30 cellular contexts compared by ENCODE assay signal in the genomic region with DNA sequence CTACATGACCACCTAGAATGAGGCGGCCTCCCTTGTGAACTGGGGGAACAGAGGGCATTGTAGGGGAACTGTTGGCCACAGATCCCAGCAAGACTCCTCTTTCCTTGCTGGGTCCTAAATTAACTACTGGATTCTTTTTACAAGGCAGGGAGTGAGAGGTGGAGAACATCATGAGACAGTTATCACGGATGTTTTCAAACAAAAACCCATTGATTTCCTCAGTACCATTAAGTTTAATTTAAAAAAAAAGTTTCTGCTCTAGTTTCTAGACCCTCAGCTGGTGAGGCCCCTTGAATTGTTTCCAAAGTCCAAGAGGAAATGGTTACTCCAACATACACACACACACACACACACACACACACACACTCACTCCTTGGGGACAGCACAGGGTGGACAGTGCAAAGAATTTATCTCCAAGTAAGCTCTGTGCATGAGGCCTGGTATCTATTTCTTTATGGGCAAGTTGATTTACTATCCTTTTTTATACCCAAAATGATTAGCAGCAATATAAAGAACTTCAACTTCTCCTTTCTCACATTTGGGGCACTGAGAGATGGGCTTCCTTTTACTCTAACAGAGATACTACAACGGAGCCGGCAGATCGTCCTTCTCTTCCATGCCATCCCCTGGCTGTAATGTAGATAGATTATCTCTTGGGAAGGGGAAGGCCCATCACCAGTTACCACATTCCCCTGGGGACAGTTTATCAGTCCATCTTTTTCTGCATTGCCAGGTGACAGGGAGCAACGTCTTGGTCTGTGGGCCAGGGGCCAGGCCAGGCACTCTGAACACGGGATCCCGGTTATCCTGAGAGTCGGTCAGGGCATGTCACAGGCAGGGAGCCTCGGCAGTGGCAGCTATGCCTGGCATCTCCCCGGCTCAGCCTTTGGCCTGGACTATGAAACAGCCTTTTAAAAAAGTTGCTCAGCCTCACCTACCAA. TPM values are rescaled to one million over a fixed set of nuclear protein-coding genes. Genes with fewer than 3 reads are reported as not detected.
DNase-seq lines count a peak whose midpoint lies in the region; ATAC-seq and TF ChIP-seq lines count a peak whose summit lies in the region.
"Had no signal": no experiment of that assay in that cellular context is flagged by ENCODE, and none has a peak within 500 bp of the region (broad histone marks: within the 10 kb centered on the region; RNA-seq: fewer than 3 reads in every experiment).

No MANE protein-coding gene starts in this region.

- no peak for TF ChIP-seq CTCF in SK-N-SH (IDR thresholded peaks at IDR 0.05)
- no peak for TF ChIP-seq CTCF in dorsolateral prefrontal cortex (IDR thresholded peaks at IDR 0.05 in 54 of 56, conservative IDR thresholded peaks at IDR 0.05 in 2 of 56; ENCODE audit: low read depth in 1 of 56, partially characterized antibody in 56 of 56)
- no peak for TF ChIP-seq CTCF in osteoblast (IDR thresholded peaks at IDR 0.05; ENCODE audit: extremely low read depth, low read depth, low read length)

- H3K9me2 ChIP-seq in SK-N-SH, result no peaks in the 10 kb centered on the region

- POLR2A ChIA-PET in SK-N-SH (lab: Yijun Ruan, JAX), result no interaction called here

- H4K20me1 ChIP-seq in SK-N-SH (ENCODE audit: insufficient read depth) (no peaks in the 10 kb centered on the region), osteoblast (ENCODE audit: insufficient read depth, low read length) (no peaks in the 10 kb centered on the region)

- no peak overlapping the region for H3K4me3 Mint-ChIP-seq in activated T-helper 17 cell treated with anti-CD3 and anti-CD28 coated beads, Interleukin-2, amount 50 U/mL, for 72 hours
- H3K4me3 Mint-ChIP-seq in activated T-helper 1 cell treated with anti-CD3 and anti-CD28 coated beads, Interleukin-12 subunit alpha, Interleukin-12 subunit beta, Interleukin-2, Interleukin-4 antibody, amounts not matched to agents 30 ng/mL and 10 ng/mL and 1 ng/mL, durations not matched to agents 14 hours and 24 hours and 36 hours, result no peak overlapping the region
- H3K4me3 Mint-ChIP-seq: activated CD4-positive, alpha-beta T cell treated with anti-CD3 and anti-CD28 coated beads, Interleukin-2, amount 10 ng/mL, durations not matched to agents 24 days and 14 days; activated naive CD4-positive, alpha-beta T cell treated with anti-CD3 and anti-CD28 coated beads for 36 hours; activated T-cell treated with anti-CD3 and anti-CD28 coated beads, Interleukin-2, amount 50 U/mL, for 4 hours; effector memory CD8-positive, alpha-beta T cell; stimulated activated naive CD8-positive, alpha-beta T cell treated with anti-CD3 and anti-CD28 coated beads, Interleukin-15, amount 100 ng/mL, for 72 hours had no signal

- H3K79me2 ChIP-seq in SK-N-SH (ENCODE audit: insufficient read depth) (no peaks in the 10 kb centered on the region), osteoblast (ENCODE audit: insufficient read depth, low read length) (peaks cover 12% of the 10 kb centered on the region)

- ATAC-seq in SK-N-SH treated with all-trans-retinoic acid at 6 μM for 48 hours, result no peak
- no peak for ATAC-seq in activated T-helper 17 cell treated with anti-CD3 and anti-CD28 coated beads, Interleukin-2, amount 50 U/mL, for 72 hours (replicated peaks)
- ATAC-seq in esophagus mucosa, result no peak
- ATAC-seq: activated T-cell treated with anti-CD3 and anti-CD28 coated beads, Interleukin-2, amount 50 U/mL, for 4 hours; effector memory CD8-positive, alpha-beta T cell; foreskin keratinocyte; stimulated activated naive CD8-positive, alpha-beta T cell treated with anti-CD3 and anti-CD28 coated beads, Interleukin-15, amount 100 ng/mL, for 72 hours had no signal

- peaks cover 7% of the 10 kb centered on the region for H3K27me3 Mint-ChIP-seq in activated T-helper 17 cell treated with anti-CD3 and anti-CD28 coated beads, Interleukin-2, amount 50 U/mL, for 72 hours
- H3K27me3 Mint-ChIP-seq in activated T-helper 1 cell treated with anti-CD3 and anti-CD28 coated beads, Interleukin-12 subunit alpha, Interleukin-12 subunit beta, Interleukin-2, Interleukin-4 antibody, amounts not matched to agents 30 ng/mL and 10 ng/mL and 1 ng/mL, durations not matched to agents 14 hours and 24 hours and 36 hours (ENCODE audit: insufficient read depth), result peaks cover 4% of the 10 kb centered on the region

- H3K36me3 ChIP-seq in SK-N-SH (replicated peaks in 1 of 2; ENCODE audit: control insufficient read depth in 1 of 2, insufficient read depth in 2 of 2, low read length in 1 of 2), result no peaks in the 10 kb centered on the region
- no peaks in the 10 kb centered on the region for H3K36me3 ChIP-seq in osteoblast (ENCODE audit: insufficient read depth, low read length)
- H3K36me3 ChIP-seq: esophagus muscularis mucosa, prostate gland, tibial artery had no signal

- no peak for TF ChIP-seq EP300 in SK-N-SH (IDR thresholded peaks at IDR 0.05; ENCODE audit: borderline replicate concordance in 1 of 2, low read depth in 1 of 2, low read length in 1 of 2)

- H3K9me3 Mint-ChIP-seq in activated T-helper 17 cell treated with anti-CD3 and anti-CD28 coated beads, Interleukin-2, amount 50 U/mL, for 72 hours, result no peaks in the 10 kb centered on the region
- H3K9me3 Mint-ChIP-seq in activated T-helper 1 cell treated with anti-CD3 and anti-CD28 coated beads, Interleukin-12 subunit alpha, Interleukin-12 subunit beta, Interleukin-2, Interleukin-4 antibody, amounts not matched to agents 30 ng/mL and 10 ng/mL and 1 ng/mL, durations not matched to agents 14 hours and 24 hours and 36 hours, result no peaks in the 10 kb centered on the region
- H3K9me3 Mint-ChIP-seq: activated CD4-positive, alpha-beta T cell treated with anti-CD3 and anti-CD28 coated beads, Interleukin-2, amount 10 ng/mL, durations not matched to agents 24 days and 14 days; activated naive CD4-positive, alpha-beta T cell treated with anti-CD3 and anti-CD28 coated beads for 36 hours; activated T-cell treated with anti-CD3 and anti-CD28 coated beads, Interleukin-2, amount 50 U/mL, for 4 hours; CD4-positive, alpha-beta memory T cell; effector memory CD8-positive, alpha-beta T cell; stimulated activated naive CD8-positive, alpha-beta T cell treated with anti-CD3 and anti-CD28 coated beads, Interleukin-15, amount 100 ng/mL, for 72 hours had no signal

- no peaks in the 10 kb centered on the region for H3F3A ChIP-seq in SK-N-SH (replicated peaks; ENCODE audit: insufficient read depth)

- H3K4me3 ChIP-seq in SK-N-SH (ENCODE audit: low read depth in 2 of 2, low read length in 1 of 2) (no peak overlapping the region), dorsolateral prefrontal cortex (no peak overlapping the region), osteoblast (ENCODE audit: insufficient read depth, low read length) (no peak overlapping the region)
- H3K4me3 ChIP-seq: coronary artery, esophagus muscularis mucosa, prostate gland, tibial artery had no signal

- H3K4me1 Mint-ChIP-seq in activated T-helper 17 cell treated with anti-CD3 and anti-CD28 coated beads, Interleukin-2, amount 50 U/mL, for 72 hours, result no peaks in the 10 kb centered on the region
- no peaks in the 10 kb centered on the region for H3K4me1 Mint-ChIP-seq in activated T-helper 1 cell treated with anti-CD3 and anti-CD28 coated beads, Interleukin-12 subunit alpha, Interleukin-12 subunit beta, Interleukin-2, Interleukin-4 antibody, amounts not matched to agents 30 ng/mL and 10 ng/mL and 1 ng/mL, durations not matched to agents 14 hours and 24 hours and 36 hours (ENCODE audit: low read depth)
- H3K4me1 Mint-ChIP-seq: activated CD4-positive, alpha-beta T cell treated with anti-CD3 and anti-CD28 coated beads, Interleukin-2, amount 10 ng/mL, durations not matched to agents 24 days and 14 days; CD4-positive, alpha-beta memory T cell; stimulated activated naive CD8-positive, alpha-beta T cell treated with anti-CD3 and anti-CD28 coated beads, Interleukin-15, amount 100 ng/mL, for 72 hours had no signal

- H3K36me3 Mint-ChIP-seq in activated T-helper 17 cell treated with anti-CD3 and anti-CD28 coated beads, Interleukin-2, amount 50 U/mL, for 72 hours (ENCODE audit: low read depth), result no peaks in the 10 kb centered on the region
- no peaks in the 10 kb centered on the region for H3K36me3 Mint-ChIP-seq in activated T-helper 1 cell treated with anti-CD3 and anti-CD28 coated beads, Interleukin-12 subunit alpha, Interleukin-12 subunit beta, Interleukin-2, Interleukin-4 antibody, amounts not matched to agents 30 ng/mL and 10 ng/mL and 1 ng/mL, durations not matched to agents 14 hours and 24 hours and 36 hours (ENCODE audit: low read depth)
- H3K36me3 Mint-ChIP-seq: CD4-positive, alpha-beta memory T cell had no signal

- H3K27me3 ChIP-seq in SK-N-SH (ENCODE audit: insufficient read depth) (no peaks in the 10 kb centered on the region), dorsolateral prefrontal cortex (no peaks in the 10 kb centered on the region), osteoblast (ENCODE audit: insufficient read depth, low read length) (no peaks in the 10 kb centered on the region)
- H3K27me3 ChIP-seq: foreskin keratinocyte, tibial artery had no signal

- H3K4me1 ChIP-seq in SK-N-SH (ENCODE audit: control insufficient read depth in 1 of 2, insufficient read depth in 2 of 2, low read depth in 1 of 2, low read length in 1 of 2) (peaks cover 0 to 52% of the 10 kb centered on the region in 2 experiments; a peak in 2 of 4 replicates), osteoblast (ENCODE audit: insufficient read depth, low read length) (peaks cover 21% of the 10 kb centered on the region)
- H3K4me1 ChIP-seq: foreskin keratinocyte, prostate gland had no signal

- H3K4me2 ChIP-seq in SK-N-SH, result no peak overlapping the region
- H3K4me2 ChIP-seq in osteoblast (ENCODE audit: insufficient read depth, low read length), result no peak overlapping the region

- H3K27ac ChIP-seq in SK-N-SH (ENCODE audit: low read depth in 2 of 2, low read length in 1 of 2), result no peak overlapping the region
- peak overlapping the region in 50 of 59 donors; percentile 15 to 92 (median 80) for H3K27ac ChIP-seq in dorsolateral prefrontal cortex
- H3K27ac ChIP-seq in osteoblast (ENCODE audit: low read depth, low read length), result no peak overlapping the region
- H3K27ac ChIP-seq: coronary artery, esophagus muscularis mucosa, foreskin keratinocyte, prostate gland, tibial artery, VCaP had no signal

- 86% methylated on average over 8 of the region's 11 CpGs for WGBS in SK-N-SH (ENCODE audit: low lambda C conversion rate)

- CTCF ChIA-PET in SK-N-SH (lab: Yijun Ruan, JAX), result interaction anchor here (1.1 to 3.0 kb wide), 8 partner anchors 9 to 83 kb away, joined by 4 to 16 read pairs (median 6); no protein-coding TSS in a partner anchor

- H3K9me3 ChIP-seq in SK-N-SH (no peaks in the 10 kb centered on the region), osteoblast (ENCODE audit: low read depth, low read length) (no peaks in the 10 kb centered on the region)
- H3K9me3 ChIP-seq: esophagus muscularis mucosa, prostate gland, tibial artery had no signal

- no peak for TF ChIP-seq RAD21 in SK-N-SH (IDR thresholded peaks at IDR 0.05; ENCODE audit: low read length)

- H2AFZ ChIP-seq in SK-N-SH (ENCODE audit: low read depth), result no peak overlapping the region
- no peak overlapping the region for H2AFZ ChIP-seq in osteoblast (ENCODE audit: low read length)

- DNase-seq in SK-N-SH (no peak), NCI-H526 (lab: John Stamatoyannopoulos, UW) (peak; percentile 38 to 69), dorsolateral prefrontal cortex (peak in 1 of 10 donors; percentile 51), osteoblast (ENCODE audit: insufficient read length, low spot score, missing footprints) (peak; percentile 31)
- no peak for DNase-seq in activated T-helper 1 cell treated with anti-CD3 and anti-CD28 coated beads, Interleukin-12 subunit alpha, Interleukin-12 subunit beta, Interleukin-2, Interleukin-4 antibody, amounts not matched to agents 30 ng/mL and 10 ng/mL and 1 ng/mL, durations not matched to agents 14 hours and 24 hours and 36 hours (ENCODE audit: low spot score)
- DNase-seq: 8988T; activated CD4-positive, alpha-beta T cell treated with anti-CD3 and anti-CD28 coated beads, Interleukin-2, amount 10 ng/mL, durations not matched to agents 24 days and 14 days; activated naive CD4-positive, alpha-beta T cell treated with anti-CD3 and anti-CD28 coated beads for 36 hours; activated T-cell treated with anti-CD3 and anti-CD28 coated beads, Interleukin-2, amount 50 U/mL, for 4 hours; amygdala; CD4-positive, alpha-beta memory T cell; effector memory CD8-positive, alpha-beta T cell; foreskin keratinocyte; GOT3; kidney glomerular epithelial cell; mammary epithelial cell; NCI-H1092; NCI-H187; NCI-H2171; NCI-H524 treated with DMSO at 0.1 percent for 48 hours; stimulated activated CD4-positive, alpha-beta T cell treated with anti-CD3 and anti-CD28 coated beads, Interleukin-15, amount 100 ng/mL, for 24 hours; stimulated activated naive CD8-positive, alpha-beta T cell treated with anti-CD3 and anti-CD28 coated beads, Interleukin-15, amount 100 ng/mL, for 72 hours; tibial artery had no signal

- H3K9ac ChIP-seq in SK-N-SH, result no peak overlapping the region

- H3K27ac Mint-ChIP-seq in activated T-helper 17 cell treated with anti-CD3 and anti-CD28 coated beads, Interleukin-2, amount 50 U/mL, for 72 hours, result no peak overlapping the region
- H3K27ac Mint-ChIP-seq in activated T-helper 1 cell treated with anti-CD3 and anti-CD28 coated beads, Interleukin-12 subunit alpha, Interleukin-12 subunit beta, Interleukin-2, Interleukin-4 antibody, amounts not matched to agents 30 ng/mL and 10 ng/mL and 1 ng/mL, durations not matched to agents 14 hours and 24 hours and 36 hours, result no peak overlapping the region
- H3K27ac Mint-ChIP-seq: activated CD4-positive, alpha-beta T cell treated with anti-CD3 and anti-CD28 coated beads, Interleukin-2, amount 10 ng/mL, durations not matched to agents 24 days and 14 days; activated naive CD4-positive, alpha-beta T cell treated with anti-CD3 and anti-CD28 coated beads for 36 hours; CD4-positive, alpha-beta memory T cell; effector memory CD8-positive, alpha-beta T cell; stimulated activated naive CD8-positive, alpha-beta T cell treated with anti-CD3 and anti-CD28 coated beads, Interleukin-15, amount 100 ng/mL, for 72 hours had no signal

- intact Hi-C loops in dorsolateral prefrontal cortex (cut with DNase I), result loop anchor here in 1 of 2 donors (2.0 kb wide), 1 partner anchor 19 kb away; no protein-coding TSS in a partner anchor
- intact Hi-C loops in activated T-helper 1 cell treated with anti-CD3 and anti-CD28 coated beads, Interleukin-12 subunit alpha, Interleukin-12 subunit beta, Interleukin-2, Interleukin-4 antibody, amounts not matched to agents 30 ng/mL and 10 ng/mL and 1 ng/mL, durations not matched to agents 14 hours and 24 hours and 36 hours (cut with micrococcal nuclease), result no loop called here

RNA-seq across cellular contexts. Expression of gene CORO2B, which starts 54.7 kb away (rescaled TPM):
- 2.3 and 3.6 TPM in 2 replicates for polyA plus RNA-seq in SK-N-SH (2012; rRNA removed)
- polyA plus RNA-seq in SK-N-SH (2012; cell fraction: cytosol; rRNA removed), result 1.6 and 2.5 TPM in 2 replicates
- polyA plus RNA-seq in SK-N-SH (2012; cell fraction: nucleus; rRNA removed), result 2.8 and 3.1 TPM in 2 replicates
- total RNA-seq in dorsolateral prefrontal cortex (100 to 1,000 TPM in 88 of 120 experiments, 10 to 100 TPM in 32; 75.5 to 144 (median 107) TPM), osteoblast (10.5 and 14.1 TPM in 2 replicates), esophagus mucosa (0.12 TPM)
- under 1 TPM in 1 of 2 donors, not detected in 1; 0.26 TPM for total RNA-seq in activated T-helper 17 cell treated with anti-CD3 and anti-CD28 coated beads, Interleukin-2, amount 50 U/mL, for 72 hours
- 0.10 TPM in 1 of 2 replicates, not detected in the other for total RNA-seq in activated T-helper 1 cell treated with anti-CD3 and anti-CD28 coated beads, Interleukin-12 subunit alpha, Interleukin-12 subunit beta, Interleukin-2, Interleukin-4 antibody, amounts not matched to agents 30 ng/mL and 10 ng/mL and 1 ng/mL, durations not matched to agents 14 hours and 24 hours and 36 hours
- total RNA-seq: activated naive CD4-positive, alpha-beta T cell treated with anti-CD3 and anti-CD28 coated beads for 36 hours; CD4-positive, alpha-beta memory T cell had no signal
- polyA plus RNA-seq: CD4-positive, alpha-beta memory T cell had no signal

Comparison
In these comparisons a context has a peak if more than half of its experiments do, and no peak if none do; other contexts are left out.
1. DNase-seq: peak in NCI-H526 (2 of 2) and osteoblast (single experiment); none in SK-N-SH (single experiment) and activated T-helper 1 cell treated with anti-CD3 and anti-CD28 coated beads, Interleukin-12 subunit alpha, Interleukin-12 subunit beta, Interleukin-2, Interleukin-4 antibody, amounts not matched to agents 30 ng/mL and 10 ng/mL and 1 ng/mL, durations not matched to agents 14 hours and 24 hours and 36 hours (single experiment).
2. H3K27ac ChIP-seq: peak in dorsolateral prefrontal cortex (50 of 59); none in SK-N-SH (0 of 2) and osteoblast (single experiment).